1 cellular context compared by ENCODE assay signal in genomic region chr10:32169556-32169955, GRCh38.
TF ChIP-seq lines count a peak whose summit lies in the region.

No MANE protein-coding gene starts in this region.

TF ChIP-seq in endothelial cell of umbilical vein, 7 proteins besides CTCF, POLR2A, EP300 and RAD21 (continued from another document):
- no peak for TF ChIP-seq MYC (IDR thresholded peaks at IDR 0.05; ENCODE audit: low read depth, low read length)
- no peak for TF ChIP-seq JUN (IDR thresholded peaks at IDR 0.05; ENCODE audit: borderline replicate concordance, insufficient read depth, insufficient read length, low read depth)
- TF ChIP-seq POLR2AphosphoS5 (IDR thresholded peaks at IDR 0.05; ENCODE audit: insufficient read depth, low read depth, low read length) = no peak
TF ChIP-seq in endothelial cell of umbilical vein: peak in this region for 0.
